Comparison of ENCODE assay signal across 9 cellular contexts in the genomic region with DNA sequence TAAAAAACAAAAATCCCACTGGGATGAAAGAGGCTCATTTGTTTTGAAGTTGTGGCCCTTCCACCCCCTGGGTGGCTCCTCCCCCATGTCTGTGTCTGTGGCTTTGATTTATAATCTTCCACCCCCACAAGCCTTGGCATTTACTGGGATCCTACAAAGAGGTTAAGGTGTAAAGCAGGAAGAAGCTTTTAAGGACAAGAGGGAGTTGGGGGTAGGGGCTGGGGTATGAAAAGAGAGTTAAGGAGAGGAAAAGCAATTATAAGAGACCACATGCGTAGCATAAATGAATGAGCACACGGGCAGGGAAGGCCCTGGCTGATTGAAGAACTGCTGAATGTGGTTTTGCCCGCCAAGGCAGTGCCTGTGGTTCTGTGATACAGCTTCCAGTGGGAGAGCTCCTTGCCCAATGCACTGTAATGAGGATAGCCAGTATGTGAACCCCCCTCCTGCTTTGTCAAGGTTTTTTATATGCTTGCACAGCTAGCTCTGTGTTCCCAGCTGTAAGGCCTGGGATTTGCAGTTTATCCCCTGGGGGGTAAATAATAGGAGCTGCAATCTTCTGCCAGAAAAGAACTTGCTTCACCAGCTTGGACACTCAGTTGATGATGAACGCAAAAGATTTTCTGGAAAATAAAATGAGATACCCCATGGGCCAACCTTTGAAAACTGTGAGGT. TPM values are rescaled to one million over a fixed set of nuclear protein-coding genes. Genes with fewer than 3 reads are reported as not detected.
DNase-seq lines count a peak whose midpoint lies in the region; ATAC-seq and TF ChIP-seq lines count a peak whose summit lies in the region.
"Had no signal": no experiment of that assay in that cellular context is flagged by ENCODE, and none has a peak within 500 bp of the region (broad histone marks: within the 10 kb centered on the region; RNA-seq: fewer than 3 reads in every experiment).

No MANE protein-coding gene starts in this region.

- TF ChIP-seq CTCF in fibroblast of villous mesenchyme (IDR thresholded peaks at IDR 0.05; ENCODE audit: insufficient read depth, low read depth, low read length) = no peak
- no peak for TF ChIP-seq CTCF in prostate gland (IDR thresholded peaks at IDR 0.05)

- intact Hi-C loops in prostate gland (cut with DNase I) = no loop called here

- H3K4me3 ChIP-seq in SJCRH30 (no peak overlapping the region), fibroblast of villous mesenchyme (ENCODE audit: low read depth, low read length) (no peak overlapping the region), prostate gland (no peak overlapping the region)

- H3K4me1 ChIP-seq in SJCRH30 (peaks cover 27% of the 10 kb centered on the region), prostate gland (replicated peaks) (peaks cover 54% of the 10 kb centered on the region)

- no peak overlapping the region for H3K27ac ChIP-seq in SJCRH30
- H3K27ac ChIP-seq in prostate gland = peak overlapping the region; percentile 73 to 80
- H3K27ac ChIP-seq: epithelial cell of prostate had no signal

- H3K36me3 ChIP-seq in SJCRH30 (no peaks in the 10 kb centered on the region), prostate gland (no peaks in the 10 kb centered on the region)

- no peak for ATAC-seq in GM21515 (IDR thresholded peaks at IDR 0.05; ENCODE audit: unreplicated experiment)
- ATAC-seq in GM19463 (IDR thresholded peaks at IDR 0.05; ENCODE audit: unreplicated experiment) = no peak

- WGBS in prostate gland = 14% methylated on average over 4 of the region's 4 CpGs

- H3K27me3 ChIP-seq in SJCRH30 (no peaks in the 10 kb centered on the region), prostate gland (replicated peaks; ENCODE audit: insufficient read depth) (no peaks in the 10 kb centered on the region)

- H3K9me3 ChIP-seq in SJCRH30 (replicated peaks) (no peaks in the 10 kb centered on the region), prostate gland (no peaks in the 10 kb centered on the region)

- TF ChIP-seq POLR2A in prostate gland (IDR thresholded peaks at IDR 0.05) = peak; percentile 14

- DNase-seq in GM03348 (ENCODE audit: low spot score) (peak; percentile 40), SJCRH30 (peak; percentile 36 to 62), fibroblast of villous mesenchyme (ENCODE audit: low read depth) (peak; percentile 78), prostate gland (ENCODE audit: low spot score) (peak; percentile 85), ecto neural progenitor cell (ENCODE audit: low spot score) (no peak), NCI-H2029 treated with DMSO at 0.1 percent for 48 hours (lab: John Stamatoyannopoulos, UW) (no peak)

RNA-seq across cellular contexts. Expression of gene KMT2E, which starts 34.7 kb away (rescaled TPM):
- 50.1 and 68.3 TPM in 2 replicates for total RNA-seq in SJCRH30 (2014; rRNA removed; shearing (Covaris generic))
- 110 and 112 TPM in 2 replicates for total RNA-seq in fibroblast of villous mesenchyme
- 100 to 1,000 TPM in 1 of 2 donors, 10 to 100 TPM in 1; 83.7 to 102 TPM for total RNA-seq in prostate gland

Comparison
In these comparisons a context has a peak if more than half of its experiments do, and no peak if none do; other contexts are left out.
1. DNase-seq: peak in GM03348 (single experiment), SJCRH30 (2 of 2), fibroblast of villous mesenchyme (single experiment) and prostate gland (single experiment); none in ecto neural progenitor cell (single experiment) and NCI-H2029 treated with DMSO at 0.1 percent for 48 hours (single experiment).